Comparison of ENCODE assay signal across 8 cellular contexts in genomic region chr7:2354173-2355078, GRCh38. TPM values are rescaled to one million over a fixed set of nuclear protein-coding genes. Genes with fewer than 3 reads are reported as not detected.
DNase-seq lines count a peak whose midpoint lies in the region; ATAC-seq and TF ChIP-seq lines count a peak whose summit lies in the region.

TSS of gene EIF3B (plus strand) at chr7:2354827. CDS start at chr7:2354922, 95 bp downstream.

- H3K27ac ChIP-seq in lung (ENCODE audit: low read depth in 1 of 2, low read length in 1 of 2), result peak within 1 kb of the TSS; percentile 96 to 97

- H3K9me3 ChIP-seq in lung (ENCODE audit: control insufficient read depth in 2 of 2, insufficient read depth in 1 of 2, low read length in 1 of 2), result no peaks in the 10 kb centered on the region

- no peak for TF ChIP-seq CTCF in GM20000 (IDR thresholded peaks at IDR 0.05; ENCODE audit: extremely low read depth, missing control alignments)
- TF ChIP-seq CTCF in lung (IDR thresholded peaks at IDR 0.05; ENCODE audit: control extremely low read depth, extremely low read depth), result no peak

- DNase-seq in COLO668 (lab: John Stamatoyannopoulos, UW; ENCODE audit: unreplicated experiment) (peak; percentile 99), GM20000 (ENCODE audit: low spot score) (peak; percentile 98), HS-5 (ENCODE audit: low read depth) (peak; percentile 98), NK-92 (lab: John Stamatoyannopoulos, UW; ENCODE audit: unreplicated experiment) (peak; percentile 21), lung (ENCODE audit: low spot score) (peak; percentile 90)
- peak; percentile 77 to 79 for DNase-seq in activated CD8-positive, alpha-beta memory T cell treated with anti-CD3 and anti-CD28 coated beads for 1 hour (ENCODE audit: extremely low read depth in 1 of 2, low read depth in 1 of 2)
- DNase-seq in effector CD8-positive, alpha-beta T cell (lab: John Stamatoyannopoulos, UW), result peak; percentile 86
- DNase-seq in stimulated activated CD4-positive, alpha-beta T cell treated with anti-CD3 and anti-CD28 coated beads, TNF-alpha, amount 100 ng/mL, for 24 hours (ENCODE audit: low read depth in 3 of 3), result peak; percentile 76 to 84 (median 82)

- H3K27me3 ChIP-seq in lung (ENCODE audit: control insufficient read depth, insufficient read depth), result no peaks in the 10 kb centered on the region

- H3K4me3 ChIP-seq in lung, result peak within 1 kb of the TSS; percentile 63

- peaks cover 0 to 19% of the 10 kb centered on the region in 2 donors for H3K4me1 ChIP-seq in lung (ENCODE audit: control insufficient read depth in 2 of 2, insufficient read depth in 2 of 2, low read length in 2 of 2)

- 0% methylated on average over 55 to 81 of the region's 81 CpGs for WGBS in lung, 2 donors

- H3K36me3 ChIP-seq in lung (ENCODE audit: control insufficient read depth in 2 of 2, insufficient read depth in 2 of 2, low read length in 2 of 2), result peaks cover 0 to 4% of the 10 kb centered on the region in 2 donors

- peak; percentile 92 for ATAC-seq in lung (ENCODE audit: insufficient read depth, low FRiP score)

RNA-seq across cellular contexts. Expression of gene EIF3B, which starts in this region (rescaled TPM):
- 100 to 1,000 TPM; 102 to 133 TPM for total RNA-seq in lung
- polyA plus RNA-seq in lung, result 10 to 100 TPM; 82.5 to 90.1 TPM

Comparison
In these comparisons a context has a peak if more than half of its experiments do, and no peak if none do; other contexts are left out.
1. Peak in every context shown above with its lines: DNase-seq, ATAC-seq, H3K4me3 ChIP-seq and H3K27ac ChIP-seq.
2. DNase-seq: peak in every context shown above with its lines; median percentile 99 in COLO668; 98 in GM20000; 98 in HS-5; 90 in lung; 86 in effector CD8-positive, alpha-beta T cell; 82 in stimulated activated CD4-positive, alpha-beta T cell treated with anti-CD3 and anti-CD28 coated beads, TNF-alpha, amount 100 ng/mL, for 24 hours; 78 in activated CD8-positive, alpha-beta memory T cell treated with anti-CD3 and anti-CD28 coated beads for 1 hour; 21 in NK-92.